ENCODE assay signal across 9 cellular contexts in the genomic region with DNA sequence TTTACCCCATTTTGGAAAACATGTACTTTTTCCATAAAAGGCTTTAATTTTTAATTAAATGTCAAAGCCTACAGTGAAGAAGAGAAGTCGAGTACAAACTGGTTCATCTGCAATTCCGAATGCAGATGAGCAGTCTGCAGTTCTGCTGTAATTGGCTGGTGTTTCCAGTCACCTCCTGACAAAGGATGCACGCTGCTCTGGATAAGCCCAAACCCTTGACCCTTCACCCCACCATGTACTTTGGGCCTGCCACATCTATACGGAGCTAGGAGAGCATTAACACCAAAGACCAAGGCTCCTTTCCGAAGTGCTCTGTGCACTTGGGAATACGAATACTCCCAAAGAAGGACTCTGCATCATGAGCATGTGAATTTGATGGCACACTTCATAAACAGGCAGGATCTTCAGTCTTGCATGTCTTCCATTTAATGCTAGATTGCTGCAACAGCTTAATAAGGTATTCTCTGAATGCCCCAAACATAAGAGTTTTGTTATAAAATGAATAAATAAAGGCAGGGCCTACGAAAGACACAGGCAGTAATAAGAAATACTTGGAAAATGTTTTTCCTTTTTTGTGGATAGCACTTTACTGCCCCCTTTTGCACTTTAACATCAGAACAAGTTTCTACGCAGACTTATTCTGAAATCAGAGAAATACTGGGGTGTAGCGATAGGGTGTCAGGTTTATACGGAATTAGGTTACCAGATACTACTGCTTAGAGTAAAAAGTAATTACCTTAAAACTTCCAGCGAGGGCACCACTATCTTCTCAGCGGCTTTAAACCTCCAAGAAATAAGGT. TPM values are rescaled to one million over a fixed set of nuclear protein-coding genes. Genes with fewer than 3 reads are reported as not detected.
DNase-seq lines count a peak whose midpoint lies in the region; ATAC-seq and TF ChIP-seq lines count a peak whose summit lies in the region.
"Had no signal": no experiment of that assay in that cellular context is flagged by ENCODE, and none has a peak within 500 bp of the region (broad histone marks: within the 10 kb centered on the region; RNA-seq: fewer than 3 reads in every experiment).

No MANE protein-coding gene starts in this region.

- H3K4me3 ChIP-seq in DND-41 (ENCODE audit: low read depth in 1 of 2, low read length in 2 of 2) (no peak overlapping the region), NB4 (ENCODE audit: low read depth, low read length) (no peak overlapping the region), endodermal cell (ENCODE audit: low read length) (no peak overlapping the region), HAP-1 (no peak overlapping the region)
- H3K4me3 ChIP-seq in CD8-positive, alpha-beta T cell (ENCODE audit: low read depth, low read length) = no peak overlapping the region
- H3K4me3 ChIP-seq: breast epithelium had no signal

- H3K4me1 ChIP-seq in DND-41 (ENCODE audit: insufficient read depth, low read length) (no peaks in the 10 kb centered on the region), endodermal cell (ENCODE audit: control insufficient read depth, insufficient read depth, low read length) (peaks cover under 1% of the 10 kb centered on the region), HAP-1 (peaks cover 18% of the 10 kb centered on the region)
- H3K4me1 ChIP-seq in CD8-positive, alpha-beta T cell (ENCODE audit: insufficient read depth, low read length) = no peaks in the 10 kb centered on the region

- H3K27ac Mint-ChIP-seq in endodermal cell (no peak overlapping the region), neural crest cell (ENCODE audit: unreplicated experiment) (no peak overlapping the region)
- H3K27ac Mint-ChIP-seq in CD8-positive, alpha-beta T cell = no peak overlapping the region

- no peak overlapping the region for H3K9ac ChIP-seq in DND-41 (ENCODE audit: low read depth, low read length)
- H3K9ac ChIP-seq in endodermal cell (ENCODE audit: extremely low read depth, low read length, poor library complexity, severe bottlenecking) = no peak overlapping the region

- H3K4me1 Mint-ChIP-seq in endodermal cell (peaks cover 26% of the 10 kb centered on the region), neural crest cell (peaks cover 84% of the 10 kb centered on the region)
- H3K4me1 Mint-ChIP-seq in CD8-positive, alpha-beta T cell (ENCODE audit: low read depth) = no peaks in the 10 kb centered on the region

- CTCF ChIA-PET in CD8-positive, alpha-beta T cell (lab: Charles Lee) = no interaction called here

- H3K27ac ChIP-seq in DND-41 (ENCODE audit: low read length) (no peak overlapping the region), endodermal cell (ENCODE audit: low read depth, low read length) (no peak overlapping the region)
- H3K27ac ChIP-seq in CD8-positive, alpha-beta T cell (ENCODE audit: low read depth, low read length) = no peak overlapping the region
- H3K27ac ChIP-seq: breast epithelium had no signal

- H3K9me3 ChIP-seq in DND-41 (ENCODE audit: insufficient read depth, low read length, severe bottlenecking) (no peaks in the 10 kb centered on the region), endodermal cell (ENCODE audit: control insufficient read depth, low read length) (no peaks in the 10 kb centered on the region), HAP-1 (no peaks in the 10 kb centered on the region)
- no peaks in the 10 kb centered on the region for H3K9me3 ChIP-seq in CD8-positive, alpha-beta T cell (ENCODE audit: low read length)
- H3K9me3 ChIP-seq: breast epithelium had no signal

- H3K27me3 Mint-ChIP-seq in endodermal cell (ENCODE audit: insufficient read depth) = peaks cover 25% of the 10 kb centered on the region
- H3K27me3 Mint-ChIP-seq in neural crest cell (ENCODE audit: low read depth) = no peaks in the 10 kb centered on the region
- peaks cover 30% of the 10 kb centered on the region for H3K27me3 Mint-ChIP-seq in CD8-positive, alpha-beta T cell (ENCODE audit: low read depth)

- no peak for TF ChIP-seq POLR2A in NB4 (IDR thresholded peaks at IDR 0.05; ENCODE audit: extremely low read depth, insufficient read length)

- no peaks in the 10 kb centered on the region for H3K36me3 ChIP-seq in DND-41 (ENCODE audit: insufficient read depth, low read length)
- H3K36me3 ChIP-seq in endodermal cell (ENCODE audit: control insufficient read depth, insufficient read depth, low read length) = no peaks in the 10 kb centered on the region
- H3K36me3 ChIP-seq in CD8-positive, alpha-beta T cell (ENCODE audit: insufficient read depth, low read length) = no peaks in the 10 kb centered on the region
- H3K36me3 ChIP-seq in HAP-1 (replicated peaks) = no peaks in the 10 kb centered on the region
- H3K36me3 ChIP-seq: breast epithelium had no signal

- intact Hi-C loops in CD8-positive, alpha-beta T cell (cut with DNase I, micrococcal nuclease) = no loop called here

- no peak for ATAC-seq in DND-41 (ENCODE audit: insufficient read depth, low read depth)
- ATAC-seq in CD8-positive, alpha-beta T cell = no peak
- ATAC-seq in HG03025 (IDR thresholded peaks at IDR 0.05; ENCODE audit: low FRiP score, unreplicated experiment) = no peak
- no peak for ATAC-seq in GM21423 (IDR thresholded peaks at IDR 0.05; ENCODE audit: unreplicated experiment)

- DNase-seq in DND-41 = no peak
- peak; percentile 29 for DNase-seq in NB4 (ENCODE audit: low read depth)
- DNase-seq in endodermal cell = no peak
- no peak for DNase-seq in neural crest cell (ENCODE audit: low read depth, low spot score)
- no peak for DNase-seq in CD8-positive, alpha-beta T cell
- DNase-seq in HAP-1 (ENCODE audit: low spot score in 2 of 2) = no peak

- H3K9me3 Mint-ChIP-seq in endodermal cell = no peaks in the 10 kb centered on the region
- no peaks in the 10 kb centered on the region for H3K9me3 Mint-ChIP-seq in neural crest cell
- H3K9me3 Mint-ChIP-seq in CD8-positive, alpha-beta T cell = no peaks in the 10 kb centered on the region

- H2AFZ ChIP-seq in DND-41 (ENCODE audit: low read depth, low read length) = no peak overlapping the region

- H4K20me1 ChIP-seq in DND-41 (ENCODE audit: insufficient read depth, low read length) = no peaks in the 10 kb centered on the region

- POLR2A ChIA-PET in CD8-positive, alpha-beta T cell (lab: Charles Lee) = no interaction called here

- H3K27me3 ChIP-seq in DND-41 (ENCODE audit: insufficient read depth, low read length, poor library complexity) (no peaks in the 10 kb centered on the region), endodermal cell (ENCODE audit: control insufficient read depth, insufficient read depth, low read length, poor library complexity, severe bottlenecking) (peaks cover 4% of the 10 kb centered on the region), HAP-1 (ENCODE audit: low read depth) (0 out of 2 replicates have a peak, but pooled peaks cover 2% of the 10 kb centered on the region)
- no peaks in the 10 kb centered on the region for H3K27me3 ChIP-seq in CD8-positive, alpha-beta T cell (ENCODE audit: insufficient read depth, low read length)
- H3K27me3 ChIP-seq: breast epithelium had no signal

- in situ Hi-C loops in HAP-1 (cut with MboI; ENCODE audit: low sequenced_read_pairs) = no loop called here

- no peaks in the 10 kb centered on the region for H3K36me3 Mint-ChIP-seq in endodermal cell (ENCODE audit: low read depth)
- peaks cover 10% of the 10 kb centered on the region for H3K36me3 Mint-ChIP-seq in neural crest cell (ENCODE audit: low read depth)
- no peaks in the 10 kb centered on the region for H3K36me3 Mint-ChIP-seq in CD8-positive, alpha-beta T cell

- TF ChIP-seq CTCF in DND-41 (IDR thresholded peaks at IDR 0.05; ENCODE audit: borderline replicate concordance, extremely low read depth, low read length, poor library complexity, severe bottlenecking) (peak; percentile 29), NB4 (IDR thresholded peaks at IDR 0.05; ENCODE audit: low read depth, low read length) (peak; percentile 13), endodermal cell (conservative IDR thresholded peaks at IDR 0.05) (peak; percentile 71), neural crest cell (conservative IDR thresholded peaks at IDR 0.05) (peak; percentile 57)
- no peak for TF ChIP-seq CTCF in CD8-positive, alpha-beta T cell (IDR thresholded peaks at IDR 0.05)

- no peak overlapping the region for H3K4me2 ChIP-seq in DND-41 (ENCODE audit: insufficient read depth, low read length)

- H3K79me2 ChIP-seq in DND-41 (ENCODE audit: insufficient read depth, low read length) = no peaks in the 10 kb centered on the region

- 84 to 90% methylated on average over 9 to 12 of the region's 12 CpGs for WGBS in endodermal cell (ENCODE audit: insufficient coverage in 1 of 2, insufficient read length in 1 of 2), 2 experiments

- H3K4me3 Mint-ChIP-seq in endodermal cell = no peak overlapping the region
- H3K4me3 Mint-ChIP-seq in neural crest cell = peak overlapping the region; percentile 34
- H3K4me3 Mint-ChIP-seq in CD8-positive, alpha-beta T cell = no peak overlapping the region

RNA-seq across cellular contexts. Expression of a gene that starts 15.1 kb away (rescaled TPM):
- 1 to 10 TPM in 1 of 2 donors, under 1 TPM in 1; 0.84 to 3.1 TPM for total RNA-seq in endodermal cell
- polyA plus RNA-seq in endodermal cell (2013, experiment 1 of 2) = 133 TPM
- 126 TPM for polyA plus RNA-seq in endodermal cell (2013, experiment 2 of 2)
- 79.4 and 83.1 TPM in 2 replicates for total RNA-seq in neural crest cell
- under 1 TPM; 0.57 to 0.61 TPM for total RNA-seq in CD8-positive, alpha-beta T cell

RNA-seq across cellular contexts. Expression of a gene that starts 47.5 kb away (rescaled TPM):
- total RNA-seq in endodermal cell (100 to 1,000 TPM in 1 of 2 donors, 10 to 100 TPM in 1; 80.6 to 101 TPM), neural crest cell (142 and 148 TPM in 2 replicates)
- 228 TPM for polyA plus RNA-seq in endodermal cell (2013, experiment 1 of 2)
- 191 TPM for polyA plus RNA-seq in endodermal cell (2013, experiment 2 of 2)
- 100 to 1,000 TPM; 130 to 145 TPM for total RNA-seq in CD8-positive, alpha-beta T cell

Comparison
In these comparisons a context has a peak if more than half of its experiments do, and no peak if none do; other contexts are left out.
1. RNA of a gene that starts 15.1 kb away (total RNA-seq): 79.4 to 83.1 TPM in neural crest cell; 0.84 to 3.1 TPM in endodermal cell and 0.57 to 0.61 TPM in CD8-positive, alpha-beta T cell; every median in the first group is over 10 times any median in the second.